Comparison of ENCODE assay signal across 8 cellular contexts in the genomic region with DNA sequence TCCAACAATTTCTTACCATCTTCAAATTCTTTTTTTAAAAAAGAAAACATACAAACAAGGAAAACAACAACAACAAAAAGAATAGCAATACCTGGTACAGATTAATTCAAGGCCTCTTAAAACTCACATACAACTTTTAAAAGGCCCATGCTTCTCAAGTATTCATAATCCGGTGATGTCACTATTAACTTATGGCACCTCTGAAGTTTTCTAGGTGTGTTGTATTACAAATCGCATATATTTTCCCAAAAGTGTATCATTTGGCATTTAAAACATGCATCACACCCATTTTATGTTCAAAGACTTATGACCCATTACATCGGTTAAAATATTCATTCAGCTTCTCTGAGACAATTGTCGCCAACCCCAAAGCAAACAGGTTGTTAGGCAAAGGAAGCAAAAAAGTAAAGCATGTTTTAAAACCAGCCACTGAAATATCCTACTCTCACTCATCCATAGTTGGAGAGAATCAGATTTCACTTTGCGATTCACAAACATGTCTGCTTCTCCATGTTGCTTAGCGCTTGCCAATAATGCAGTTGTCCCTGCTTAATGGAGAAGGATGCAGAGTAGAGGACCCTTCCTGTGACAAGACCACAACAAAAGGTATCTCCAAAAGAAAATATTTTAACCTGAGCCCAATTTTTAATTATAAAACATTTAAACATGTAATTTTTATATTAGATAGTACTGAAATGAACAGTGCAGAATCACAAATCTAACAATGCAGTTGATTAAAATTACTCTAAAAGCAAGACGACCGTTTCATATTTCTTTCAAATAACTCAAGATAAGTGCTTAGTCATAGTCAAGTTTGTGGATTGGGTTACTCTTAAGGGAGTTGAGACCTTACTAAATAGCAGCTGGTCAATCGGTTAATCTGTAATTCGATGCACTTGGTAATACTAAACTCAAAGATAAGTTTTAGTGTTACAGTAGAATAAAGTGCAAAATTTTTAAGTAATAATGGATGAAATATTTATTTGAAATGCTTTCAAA. TPM values are rescaled to one million over a fixed set of nuclear protein-coding genes. Genes with fewer than 3 reads are reported as not detected.
DNase-seq lines count a peak whose midpoint lies in the region; ATAC-seq and TF ChIP-seq lines count a peak whose summit lies in the region.

No MANE protein-coding gene starts in this region.

- H3K27ac ChIP-seq in left ventricle myocardium inferior (replicated peaks) = peak overlapping the region; percentile 100
- H3K27ac ChIP-seq in neural progenitor cell = no peak overlapping the region

- H4K20me1 ChIP-seq in neural progenitor cell (ENCODE audit: low read depth) = peaks cover 62% of the 10 kb centered on the region

- H3K4me1 Mint-ChIP-seq in neural progenitor cell = peaks cover 15% of the 10 kb centered on the region

- H3K4me1 ChIP-seq in left ventricle myocardium inferior = peaks cover 74% of the 10 kb centered on the region
- H3K4me1 ChIP-seq in endocrine pancreas (ENCODE audit: control insufficient read depth, insufficient read depth, low read length) = peaks cover 9% of the 10 kb centered on the region
- peaks cover 17% of the 10 kb centered on the region for H3K4me1 ChIP-seq in neural progenitor cell

- H3K4me3 Mint-ChIP-seq in neural progenitor cell = peak overlapping the region; percentile 98

- H3K27me3 Mint-ChIP-seq in neural progenitor cell (ENCODE audit: insufficient read depth, low read depth) = no peaks in the 10 kb centered on the region

- H3K27me3 ChIP-seq in left ventricle myocardium inferior (ENCODE audit: low read depth) = no peaks in the 10 kb centered on the region
- H3K27me3 ChIP-seq in endocrine pancreas (ENCODE audit: control insufficient read depth, insufficient read depth, low read length) = no peaks in the 10 kb centered on the region
- no peaks in the 10 kb centered on the region for H3K27me3 ChIP-seq in neural progenitor cell

- peak overlapping the region; percentile 94 for H3K4me2 ChIP-seq in neural progenitor cell

- no peak for TF ChIP-seq CTCF in left ventricle myocardium inferior (IDR thresholded peaks at IDR 0.05; ENCODE audit: borderline replicate concordance)
- TF ChIP-seq CTCF in neural progenitor cell (IDR thresholded peaks at IDR 0.05) = no peak

- peaks cover 33% of the 10 kb centered on the region for H3K36me3 ChIP-seq in left ventricle myocardium inferior
- H3K36me3 ChIP-seq in endocrine pancreas (ENCODE audit: control insufficient read depth, insufficient read depth, low read length) = no peaks in the 10 kb centered on the region
- H3K36me3 ChIP-seq in neural progenitor cell = peaks cover 13% of the 10 kb centered on the region

- peak overlapping the region; percentile 96 for H3K4me3 ChIP-seq in left ventricle myocardium inferior
- H3K4me3 ChIP-seq in endocrine pancreas (ENCODE audit: control insufficient read depth, insufficient read depth, low read length) = peak overlapping the region; percentile 100
- H3K4me3 ChIP-seq in neural progenitor cell = peak overlapping the region; percentile 76

- H3K79me2 ChIP-seq in neural progenitor cell (ENCODE audit: low read depth) = peaks cover 69% of the 10 kb centered on the region

- peaks cover 17% of the 10 kb centered on the region for H3F3A ChIP-seq in neural progenitor cell (ENCODE audit: low read depth)

- H3K9me3 ChIP-seq in left ventricle myocardium inferior (replicated peaks) (no peaks in the 10 kb centered on the region), endocrine pancreas (ENCODE audit: control insufficient read depth, low read length) (no peaks in the 10 kb centered on the region), neural progenitor cell (ENCODE audit: low read depth) (no peaks in the 10 kb centered on the region)

- H3K36me3 Mint-ChIP-seq in neural progenitor cell = peaks cover 14% of the 10 kb centered on the region

- ATAC-seq in left ventricle myocardium superior = no peak
- ATAC-seq in HG03457 (IDR thresholded peaks at IDR 0.05; ENCODE audit: unreplicated experiment) = no peak
- ATAC-seq in HG02759 (IDR thresholded peaks at IDR 0.05; ENCODE audit: unreplicated experiment) = no peak
- ATAC-seq in HG02884 (IDR thresholded peaks at IDR 0.05; ENCODE audit: unreplicated experiment) = no peak

- H3K9ac ChIP-seq in endocrine pancreas (ENCODE audit: control insufficient read depth, insufficient read depth, low read length) = peak overlapping the region; percentile 66
- H3K9ac ChIP-seq in neural progenitor cell = peak overlapping the region; percentile 100

- H3K27ac Mint-ChIP-seq in neural progenitor cell = no peak overlapping the region

- intact Hi-C loops in left ventricle myocardium inferior (cut with micrococcal nuclease) = no loop called here
- intact Hi-C loops in left ventricle myocardium superior (cut with micrococcal nuclease) = no loop called here

- DNase-seq in left ventricle myocardium inferior (no peak), left ventricle myocardium superior (no peak), RPMI7951 (ENCODE audit: low read depth) (peak; percentile 40), neural progenitor cell (ENCODE audit: low spot score) (peak; percentile 28)

- no peaks in the 10 kb centered on the region for H3K9me3 Mint-ChIP-seq in neural progenitor cell

- H2AFZ ChIP-seq in neural progenitor cell (replicated peaks) = no peak overlapping the region

RNA-seq across cellular contexts. Expression of a gene that starts 1.6 kb away (rescaled TPM):
- total RNA-seq in left ventricle myocardium inferior (506 TPM), left ventricle myocardium superior (478 TPM), neural progenitor cell (ENCODE audit: low replicate concordance) (507 and 758 TPM in 2 replicates)
- total RNA-seq in RPMI7951 (2014; rRNA removed; shearing (Covaris generic)) = 357 and 366 TPM in 2 replicates

RNA-seq across cellular contexts. Expression of a gene that starts 50.7 kb away (rescaled TPM):
- total RNA-seq in left ventricle myocardium inferior (163 TPM), left ventricle myocardium superior (143 TPM), neural progenitor cell (ENCODE audit: low replicate concordance) (216 and 251 TPM in 2 replicates)
- total RNA-seq in RPMI7951 (2014; rRNA removed; shearing (Covaris generic)) = 58.8 and 92.3 TPM in 2 replicates

Comparison
In these comparisons a context has a peak if more than half of its experiments do, and no peak if none do; other contexts are left out.
1. DNase-seq: peak in RPMI7951 (single experiment) and neural progenitor cell (single experiment); none in left ventricle myocardium inferior (single experiment) and left ventricle myocardium superior (single experiment).
2. Peak in every context shown above with its lines, with median percentiles within 50 percentile points of each other: H3K4me3 ChIP-seq.